ENCODE assay signal across 8 cellular contexts in genomic region chr17:61413654-61414133, GRCh38. TPM values are rescaled to one million over a fixed set of nuclear protein-coding genes. Genes with fewer than 3 reads are reported as not detected.
DNase-seq lines count a peak whose midpoint lies in the region; ATAC-seq and TF ChIP-seq lines count a peak whose summit lies in the region.
"Had no signal": no experiment of that assay in that cellular context is flagged by ENCODE, and none has a peak within 500 bp of the region (broad histone marks: within the 10 kb centered on the region; RNA-seq: fewer than 3 reads in every experiment).

No MANE protein-coding gene starts in this region.

- RAD21 ChIA-PET in HCT116 (lab: Charles Lee; ENCODE audit: low non-redundant PET in 1 of 2, low total read pairs in 2 of 2, uncharacterized antibody in 2 of 2, unreplicated experiment in 2 of 2): interaction anchor here (0.8 to 2.1 kb wide), 3 partner anchors 161 to 442 kb away, joined by 3 to 11 read pairs (median 3); no protein-coding TSS in a partner anchor

- CTCF ChIA-PET in HCT116 (lab: Charles Lee): interaction anchor here (0.5 to 5.0 kb wide), 13 partner anchors 12 to 760 kb away, joined by 3 to 60 read pairs (median 9); no protein-coding TSS in a partner anchor

- H2AFZ ChIP-seq in HCT116 (ENCODE audit: low read depth, low read length, poor library complexity, severe bottlenecking): no peak overlapping the region

- H3K9me3 Mint-ChIP-seq in stimulated activated memory B cell treated with anti-CD40 and anti-IgM and Interleukin-4, amounts not matched to agents 10 μg/mL and 1 μg/mL and 100 μg/mL, for 72 hours: no peaks in the 10 kb centered on the region

- TF ChIP-seq CTCF in HCT116 (IDR thresholded peaks at IDR 0.05 in 2 of 3, conservative IDR thresholded peaks at IDR 0.05 in 1 of 3; ENCODE audit: borderline replicate concordance in 1 of 3, insufficient read depth in 1 of 3, low read depth in 2 of 3, low read length in 2 of 3) (no peak), ascending aorta (IDR thresholded peaks at IDR 0.05) (no peak), lower lobe of right lung (IDR thresholded peaks at IDR 0.05) (no peak)

- POLR2A ChIA-PET in HCT116 (lab: Charles Lee): no interaction called here

- ATAC-seq in HCT116 (no peak), lower lobe of right lung (no peak)
- no peak for ATAC-seq in stimulated activated memory B cell treated with anti-CD40 and anti-IgM and Interleukin-4, amounts not matched to agents 10 μg/mL and 1 μg/mL and 100 μg/mL, for 72 hours

- peak overlapping the region; percentile 97 for H3K27ac ChIP-seq in HCT116 (ENCODE audit: low read depth, low read length)
- H3K27ac ChIP-seq in ascending aorta: peak overlapping the region; percentile 94 to 96
- H3K27ac ChIP-seq in lower lobe of right lung: peak overlapping the region; percentile 89

- H3K4me1 ChIP-seq in HCT116 (ENCODE audit: control insufficient read depth in 1 of 2, insufficient read depth in 2 of 2, low read length in 2 of 2) (peaks cover 57 to 69% of the 10 kb centered on the region in 2 experiments), ascending aorta (peaks cover 9 to 32% of the 10 kb centered on the region in 2 donors), lower lobe of right lung (peaks cover 41% of the 10 kb centered on the region)

- H3K4me3 Mint-ChIP-seq in stimulated activated memory B cell treated with anti-CD40 and anti-IgM and Interleukin-4, amounts not matched to agents 10 μg/mL and 1 μg/mL and 100 μg/mL, for 72 hours: peak overlapping the region; percentile 61

- no peak overlapping the region for H3K9ac ChIP-seq in HCT116 (ENCODE audit: low read length)

- no peak for TF ChIP-seq POLR2A in HCT116 (IDR thresholded peaks at IDR 0.05; ENCODE audit: borderline replicate concordance, extremely low read depth, insufficient read depth, insufficient read length)

- no TSS peak for BruUV-seq in HCT116 (replicated peaks; lab: Mats Ljungman, UMichigan)

- H3K36me3 Mint-ChIP-seq in stimulated activated memory B cell treated with anti-CD40 and anti-IgM and Interleukin-4, amounts not matched to agents 10 μg/mL and 1 μg/mL and 100 μg/mL, for 72 hours: no peaks in the 10 kb centered on the region

- intact Hi-C loops in HCT116 (cut with micrococcal nuclease): loop anchor here (2.0 to 5.0 kb wide), 2 partner anchors 223 to 654 kb away; partner anchors contain the start of gene MED13
- intact Hi-C loops in ascending aorta (cut with DNase I): loop anchor here (2.0 to 10.0 kb wide), 7 partner anchors 449 to 1021 kb away; partner anchors contain the start of genes APPBP2, BRIP1, PPM1D and USP32
- intact Hi-C loops in lower lobe of right lung (cut with DNase I): no loop called here

- no peaks in the 10 kb centered on the region for H3K27me3 ChIP-seq in HCT116 (ENCODE audit: insufficient read depth, low read length)
- H3K27me3 ChIP-seq in ascending aorta: no peaks in the 10 kb centered on the region
- peaks cover 22% of the 10 kb centered on the region for H3K27me3 ChIP-seq in lower lobe of right lung (ENCODE audit: low read depth)

- H3K36me3 ChIP-seq in HCT116 (ENCODE audit: control insufficient read depth in 1 of 2, insufficient read depth in 2 of 2, low read length in 2 of 2): no peaks in the 10 kb centered on the region
- H3K36me3 ChIP-seq in ascending aorta: no peaks in the 10 kb centered on the region
- no peaks in the 10 kb centered on the region for H3K36me3 ChIP-seq in lower lobe of right lung

- TF ChIP-seq RAD21 in HCT116 (IDR thresholded peaks at IDR 0.05; ENCODE audit: low read depth): no peak

- no peaks in the 10 kb centered on the region for H3K79me2 ChIP-seq in HCT116 (ENCODE audit: insufficient read depth, low read length)

- DNase-seq in HCT116 (ENCODE audit: low read depth, low spot score) (no peak), ascending aorta (ENCODE audit: low spot score in 2 of 2) (peak in 1 of 2 donors; percentile 42), lower lobe of right lung (no peak), NCI-H1092 treated with DMSO at 0.1 percent for 48 hours (lab: John Stamatoyannopoulos, UW) (no peak), DMS153 treated with DMSO at 0.1 percent for 48 hours (lab: John Stamatoyannopoulos, UW; ENCODE audit: unreplicated experiment) (no peak), SIG-M5 (lab: John Stamatoyannopoulos, UW) (no peak)

- H3K27me3 Mint-ChIP-seq in stimulated activated memory B cell treated with anti-CD40 and anti-IgM and Interleukin-4, amounts not matched to agents 10 μg/mL and 1 μg/mL and 100 μg/mL, for 72 hours: peaks cover 37% of the 10 kb centered on the region

- H3K4me1 Mint-ChIP-seq in stimulated activated memory B cell treated with anti-CD40 and anti-IgM and Interleukin-4, amounts not matched to agents 10 μg/mL and 1 μg/mL and 100 μg/mL, for 72 hours: peaks cover 35% of the 10 kb centered on the region

- H4K20me1 ChIP-seq in HCT116 (ENCODE audit: insufficient read depth): no peaks in the 10 kb centered on the region

- no peaks in the 10 kb centered on the region for H3K9me2 ChIP-seq in HCT116 (ENCODE audit: insufficient read depth)

- H3K27ac Mint-ChIP-seq in stimulated activated memory B cell treated with anti-CD40 and anti-IgM and Interleukin-4, amounts not matched to agents 10 μg/mL and 1 μg/mL and 100 μg/mL, for 72 hours: no peak overlapping the region

- H3K4me3 ChIP-seq in HCT116 (replicated peaks in 1 of 2; ENCODE audit: low read depth in 1 of 2, low read length in 2 of 2) (no peak overlapping the region), ascending aorta (peak overlapping the region in 1 of 2 donors; percentile 78), lower lobe of right lung (peak overlapping the region; percentile 67)

- H3K9me3 ChIP-seq in HCT116 (ENCODE audit: control insufficient read depth in 1 of 2, insufficient read depth in 1 of 2, low read depth in 1 of 2, low read length in 2 of 2): no peaks in the 10 kb centered on the region
- H3K9me3 ChIP-seq in ascending aorta: no peaks in the 10 kb centered on the region
- no peaks in the 10 kb centered on the region for H3K9me3 ChIP-seq in lower lobe of right lung

- H3K4me2 ChIP-seq in HCT116 (ENCODE audit: low read length): 0 out of 2 replicates have a peak overlapping the region, but pooled peaks have one; percentile 93

TF ChIP-seq in HCT116, 20 proteins besides CTCF, POLR2A, EP300 and RAD21:
- TF ChIP-seq SIN3A (IDR thresholded peaks at IDR 0.05; ENCODE audit: low read depth) (no peak), POLR2AphosphoS5 (IDR thresholded peaks at IDR 0.05; ENCODE audit: low read depth, low read length) (no peak), EGR1 (IDR thresholded peaks at IDR 0.05; ENCODE audit: low read depth) (no peak), EZH2phosphoT487 (IDR thresholded peaks at IDR 0.05; ENCODE audit: borderline replicate concordance) (no peak), CBX3 (IDR thresholded peaks at IDR 0.05; ENCODE audit: low read depth) (no peak), JUND (IDR thresholded peaks at IDR 0.05) (no peak), REST (IDR thresholded peaks at IDR 0.05; ENCODE audit: low read depth) (no peak), CEBPB (IDR thresholded peaks at IDR 0.05; ENCODE audit: low read depth) (no peak), ZBTB33 (IDR thresholded peaks at IDR 0.05; ENCODE audit: extremely low read depth, insufficient replicate concordance, low read length) (no peak), YY1 (IDR thresholded peaks at IDR 0.05; ENCODE audit: extremely low read depth, insufficient replicate concordance, low read depth, low read length) (no peak), SRF (IDR thresholded peaks at IDR 0.05; ENCODE audit: low read depth) (no peak), ZFX (IDR thresholded peaks at IDR 0.05) (no peak)

RNA-seq across cellular contexts. Expression of gene TBX2, which starts 14.1 kb away (rescaled TPM):
- total RNA-seq in HCT116 (2021; ENCODE audit: unreplicated experiment) (0.71 TPM), ascending aorta (100 TPM), lower lobe of right lung (83.3 TPM)
- 0.09 and 0.42 TPM in 2 replicates for polyA plus RNA-seq in HCT116 (2012)

RNA-seq across cellular contexts. Expression of gene TBX4, which starts 38.5 kb away (rescaled TPM):
- total RNA-seq in HCT116 (2021; ENCODE audit: unreplicated experiment) (0.27 TPM), ascending aorta (not detected), lower lobe of right lung (22.3 TPM)
- 0.36 and 0.41 TPM in 2 replicates for polyA plus RNA-seq in HCT116 (2012)
- total RNA-seq: RPMI7951 had no signal

Comparison
In these comparisons a context has a peak if more than half of its experiments do, and no peak if none do; other contexts are left out.
1. RNA of gene TBX2, which starts 14.1 kb away (total RNA-seq): 100 TPM in ascending aorta (single experiment) and 83.3 TPM in lower lobe of right lung (single experiment); 0.71 TPM in HCT116 (single experiment); every median in the first group is over 10 times any median in the second.
2. RNA of gene TBX4, which starts 38.5 kb away (total RNA-seq): 22.3 TPM in lower lobe of right lung (single experiment); 0.27 TPM in HCT116 (single experiment) and not detected in ascending aorta (single experiment); every median in the first group is over 10 times any median in the second.
3. Peak in every context shown above with its lines, with median percentiles within 50 percentile points of each other: H3K27ac ChIP-seq.